ENCODE assay signal across 1 cellular context in genomic region chr1:32249831-32250525, GRCh38.
TF ChIP-seq lines count a peak whose summit lies in the region.

No MANE protein-coding gene starts in this region.

TF ChIP-seq in HepG2, 621 proteins besides CTCF, POLR2A, EP300 and RAD21 (continued from another document and continues in another):
- TF ChIP-seq FOXP4 (CRISPR knock-in tag; IDR thresholded peaks at IDR 0.05) (peak; percentile 76), IKZF4 (CRISPR knock-in tag; IDR thresholded peaks at IDR 0.05; ENCODE audit: borderline replicate concordance, low read depth, not compliant biosample characterization) (no peak), ZNF264 (CRISPR knock-in tag; IDR thresholded peaks at IDR 0.05) (peak; percentile 74; the same call in 1 of the 2 replicates), ZNF557 (CRISPR knock-in tag; IDR thresholded peaks at IDR 0.05) (no peak), ZNF543 (CRISPR knock-in tag; IDR thresholded peaks at IDR 0.05) (0 out of 2 replicates have a peak, but pooled peaks have one; percentile 57), EHMT2 (IDR thresholded peaks at IDR 0.05; ENCODE audit: borderline replicate concordance, low read depth, low read length) (no peak), AHR (CRISPR knock-in tag; IDR thresholded peaks at IDR 0.05) (no peak), ZNF274 (CRISPR knock-in tag; IDR thresholded peaks at IDR 0.05) (no peak), ZFP90 (CRISPR knock-in tag; IDR thresholded peaks at IDR 0.05; ENCODE audit: borderline replicate concordance) (0 out of 2 replicates have a peak, but pooled peaks have one; percentile 64), ZNF790 (CRISPR knock-in tag; IDR thresholded peaks at IDR 0.05; ENCODE audit: borderline replicate concordance) (0 out of 2 replicates have a peak, but pooled peaks have one; percentile 23), ZNF17 (CRISPR knock-in tag; IDR thresholded peaks at IDR 0.05) (no peak), CBX5 (CRISPR knock-in tag; IDR thresholded peaks at IDR 0.05; ENCODE audit: borderline replicate concordance) (peak; percentile 40; the same call in 1 of the 2 replicates), ZNF83 (CRISPR knock-in tag; IDR thresholded peaks at IDR 0.05; ENCODE audit: borderline replicate concordance) (0 out of 2 replicates have a peak, but pooled peaks have one; percentile 54), ZNF362 (CRISPR knock-in tag; IDR thresholded peaks at IDR 0.05; ENCODE audit: borderline replicate concordance) (no peak; the same call in 1 of the 2 replicates), ZNF343 (CRISPR knock-in tag; IDR thresholded peaks at IDR 0.05) (no peak), AFF4 (CRISPR knock-in tag; IDR thresholded peaks at IDR 0.05) (no peak), REST (IDR thresholded peaks at IDR 0.05; ENCODE audit: borderline replicate concordance in 1 of 2, low read depth in 1 of 2, low read length in 2 of 2) (peak in 1 of 2 experiments; percentile 50; a peak in 1 of 4 replicates), KAT7 (CRISPR knock-in tag; IDR thresholded peaks at IDR 0.05; ENCODE audit: borderline replicate concordance) (no peak), ATM (IDR thresholded peaks at IDR 0.05; ENCODE audit: borderline replicate concordance) (no peak), CEBPG (CRISPR knock-in tag; IDR thresholded peaks at IDR 0.05) (no peak), RFX1 (IDR thresholded peaks at IDR 0.05) (no peak), ZNF275 (CRISPR knock-in tag; IDR thresholded peaks at IDR 0.05; ENCODE audit: borderline replicate concordance) (no peak), SNAPC4 (CRISPR knock-in tag; IDR thresholded peaks at IDR 0.05) (no peak), NFE2L1 (CRISPR knock-in tag; IDR thresholded peaks at IDR 0.05; ENCODE audit: borderline replicate concordance) (no peak), ZNF609 (CRISPR knock-in tag; IDR thresholded peaks at IDR 0.05; ENCODE audit: borderline replicate concordance) (peak; percentile 83), ZUFSP (CRISPR knock-in tag; IDR thresholded peaks at IDR 0.05; ENCODE audit: borderline replicate concordance) (no peak)
